In genomic region chr10:86339226-86339865, GRCh38 we compare ENCODE assay signal across 14 cellular contexts. TPM values are rescaled to one million over a fixed set of nuclear protein-coding genes. Genes with fewer than 3 reads are reported as not detected.
"Had no signal": no experiment of that assay in that cellular context is flagged by ENCODE, and none has a peak within 500 bp of the region (broad histone marks: within the 10 kb centered on the region; RNA-seq: fewer than 3 reads in every experiment).

No MANE protein-coding gene starts in this region.

- H3K36me3 ChIP-seq: colonic mucosa had no signal

- H3K36me3 Mint-ChIP-seq: activated naive CD8-positive, alpha-beta T cell treated with anti-CD3 and anti-CD28 coated beads, Interleukin-2, amount 10 ng/mL, durations not matched to agents 7 days and 5 days had no signal

- H3K27me3 ChIP-seq: colonic mucosa had no signal

- H3K27ac ChIP-seq: colonic mucosa, foreskin keratinocyte had no signal

- DNase-seq: activated CD4-positive, alpha-beta T cell treated with anti-CD3 and anti-CD28 coated beads, Interleukin-2, amount 50 U/mL, for 1 hour; activated T-cell treated with anti-CD3 and anti-CD28 coated beads, Interleukin-2, amount 50 U/mL, for 4 hours; anterior cingulate cortex; colonic mucosa; foreskin keratinocyte; stimulated activated CD4-positive, alpha-beta T cell treated with anti-CD3 and anti-CD28 coated beads, Interleukin-2, amount 100 ng/mL, for 24 hours; stimulated activated naive CD4-positive, alpha-beta T cell; substantia nigra had no signal

- H3K27ac Mint-ChIP-seq: activated naive CD8-positive, alpha-beta T cell treated with anti-CD3 and anti-CD28 coated beads, Interleukin-2, amount 10 ng/mL, durations not matched to agents 7 days and 5 days; progenitor cell of endocrine pancreas; T-helper 1 cell treated with Interleukin-12 subunit alpha and Interleukin-12 subunit beta and Interleukin-4 antibody, amounts not matched to agents 30 μg/mL and 1 μg/mL, for 36 hours had no signal

- H3K27me3 Mint-ChIP-seq: activated naive CD8-positive, alpha-beta T cell treated with anti-CD3 and anti-CD28 coated beads, Interleukin-2, amount 10 ng/mL, durations not matched to agents 7 days and 5 days had no signal

- ATAC-seq: activated T-cell treated with anti-CD3 and anti-CD28 coated beads, Interleukin-2, amount 50 U/mL, for 4 hours; foreskin keratinocyte; right cardiac atrium; SK-N-SH treated with all-trans-retinoic acid at 6 μM for 48 hours had no signal

- H3K9me3 ChIP-seq: colonic mucosa had no signal

- H3K4me3 Mint-ChIP-seq: activated naive CD8-positive, alpha-beta T cell treated with anti-CD3 and anti-CD28 coated beads, Interleukin-2, amount 10 ng/mL, durations not matched to agents 7 days and 5 days; activated T-cell treated with anti-CD3 and anti-CD28 coated beads, Interleukin-2, amount 50 U/mL, for 4 hours; T-helper 1 cell treated with Interleukin-12 subunit alpha and Interleukin-12 subunit beta and Interleukin-4 antibody, amounts not matched to agents 30 μg/mL and 1 μg/mL, for 36 hours had no signal

- H3K4me3 ChIP-seq: colonic mucosa had no signal

- H3K4me1 ChIP-seq: colonic mucosa, foreskin keratinocyte had no signal

- H3K9me3 Mint-ChIP-seq: activated naive CD8-positive, alpha-beta T cell treated with anti-CD3 and anti-CD28 coated beads, Interleukin-2, amount 10 ng/mL, durations not matched to agents 7 days and 5 days; activated T-cell treated with anti-CD3 and anti-CD28 coated beads, Interleukin-2, amount 50 U/mL, for 4 hours; T-helper 1 cell treated with Interleukin-12 subunit alpha and Interleukin-12 subunit beta and Interleukin-4 antibody, amounts not matched to agents 30 μg/mL and 1 μg/mL, for 36 hours had no signal

RNA-seq across cellular contexts. Expression of gene GRID1, which starts 27.2 kb away (rescaled TPM):
- total RNA-seq: activated naive CD8-positive, alpha-beta T cell treated with anti-CD3 and anti-CD28 coated beads, Interleukin-2, amount 10 ng/mL, durations not matched to agents 7 days and 5 days; activated T-cell treated with anti-CD3 and anti-CD28 coated beads, Interleukin-2, amount 50 U/mL, for 4 hours; foreskin keratinocyte; myocyte had no signal
